Comparison of ENCODE assay signal across 1 cellular context in genomic region chr2:197165020-197165419, GRCh38.
TF ChIP-seq lines count a peak whose summit lies in the region.

No MANE protein-coding gene starts in this region.

TF ChIP-seq in GM23338, 12 proteins besides CTCF, POLR2A, EP300 and RAD21 (continued from another document):
- TF ChIP-seq ETS1 (IDR thresholded peaks at IDR 0.05) = no peak
- TF ChIP-seq POLR2AphosphoS5 (IDR thresholded peaks at IDR 0.05; ENCODE audit: low read depth) = no peak
- TF ChIP-seq EZH2phosphoT487 (IDR thresholded peaks at IDR 0.05; ENCODE audit: unreplicated experiment) = no peak
- no peak for TF ChIP-seq JUNB (IDR thresholded peaks at IDR 0.05; ENCODE audit: unreplicated experiment)
- TF ChIP-seq STAT1 (IDR thresholded peaks at IDR 0.05; ENCODE audit: unreplicated experiment) = no peak
- TF ChIP-seq CREB1 (CRISPR knock-in tag; IDR thresholded peaks at IDR 0.05; ENCODE audit: low read depth) = no peak
- TF ChIP-seq ZNF114 (CRISPR knock-in tag; IDR thresholded peaks at IDR 0.05) = no peak
- TF ChIP-seq ZNF462 (CRISPR knock-in tag; IDR thresholded peaks at IDR 0.05) = no peak
